ENCODE assay signal across 22 cellular contexts in the genomic region with DNA sequence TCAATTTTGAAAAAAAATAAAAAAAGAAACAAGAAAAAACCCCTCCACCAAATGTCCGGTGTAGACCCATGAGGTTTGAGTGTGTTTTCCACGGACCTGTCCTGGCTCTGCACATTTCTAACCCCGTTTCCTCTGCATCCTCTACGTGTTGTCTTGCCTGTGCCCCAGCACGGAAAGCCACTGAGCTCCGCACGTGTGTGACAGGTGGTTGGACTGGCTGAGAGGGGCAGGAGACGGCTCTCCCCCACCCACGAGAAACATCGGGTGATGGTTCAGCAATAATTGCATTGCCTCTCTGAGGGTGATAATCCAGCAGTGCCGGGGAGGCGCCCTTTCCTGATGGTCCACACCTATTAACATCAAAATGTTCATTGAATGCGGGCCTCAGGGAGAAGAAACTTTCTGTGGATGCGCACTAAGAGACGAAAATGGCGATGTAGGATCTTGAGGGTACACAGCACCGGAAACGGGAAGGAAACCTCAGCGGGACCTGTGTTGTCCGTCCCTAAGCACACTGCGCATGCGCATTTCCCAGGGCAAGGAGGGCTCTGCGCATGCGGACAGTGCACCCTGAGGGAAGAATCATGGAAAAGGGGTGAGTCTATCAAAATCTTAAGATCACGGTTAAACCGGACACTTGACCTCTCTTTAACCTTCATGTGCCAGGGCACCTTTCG.
"Had no signal": no experiment of that assay in that cellular context is flagged by ENCODE, and none has a peak within 500 bp of the region (broad histone marks: within the 10 kb centered on the region; RNA-seq: fewer than 3 reads in every experiment).

No MANE protein-coding gene starts in this region.

- H3K27me3 Mint-ChIP-seq: progenitor cell of endocrine pancreas had no signal

- H3K9me3 Mint-ChIP-seq: stimulated activated naive B cell treated with anti-CD40 and anti-IgM and Interleukin-4, amounts not matched to agents 10 μg/mL and 1 μg/mL and 100 μg/mL, for 72 hours; stimulated activated naive CD8-positive, alpha-beta T cell treated with anti-CD3 and anti-CD28 coated beads, Interleukin-15, Interleukin-2, amounts not matched to agents 100 ng/mL and 50 ng/mL, for 24 hours had no signal

- H3K9me3 ChIP-seq: lower lobe of right lung, pancreas, right lobe of liver, transverse colon, upper lobe of right lung, uterus had no signal

- H3K4me1 ChIP-seq: lower lobe of right lung, pancreas, right lobe of liver, transverse colon, upper lobe of right lung, uterus had no signal

- H3K27ac ChIP-seq: dorsolateral prefrontal cortex, lower lobe of right lung, pancreas, right lobe of liver, transverse colon, upper lobe of right lung, uterus had no signal

- ATAC-seq: left ventricle myocardium superior; lower lobe of right lung; naive thymus-derived CD8-positive, alpha-beta T cell; pancreas; right lobe of liver; stimulated activated naive B cell treated with anti-CD40 and anti-IgM and Interleukin-4, amounts not matched to agents 10 μg/mL and 1 μg/mL and 100 μg/mL, for 72 hours; upper lobe of right lung had no signal

- H3K27ac Mint-ChIP-seq: immature natural killer cell; nephron progenitor cell; progenitor cell of endocrine pancreas; stimulated activated naive B cell treated with anti-CD40 and anti-IgM and Interleukin-4, amounts not matched to agents 10 μg/mL and 1 μg/mL and 100 μg/mL, for 72 hours; stimulated activated naive CD8-positive, alpha-beta T cell treated with anti-CD3 and anti-CD28 coated beads, Interleukin-15, Interleukin-2, amounts not matched to agents 100 ng/mL and 50 ng/mL, for 24 hours had no signal

- H3K36me3 ChIP-seq: lower lobe of right lung, pancreas, right lobe of liver, transverse colon, upper lobe of right lung, uterus had no signal

- H3K36me3 Mint-ChIP-seq: immature natural killer cell; naive thymus-derived CD8-positive, alpha-beta T cell; stimulated activated naive B cell treated with anti-CD40 and anti-IgM and Interleukin-4, amounts not matched to agents 10 μg/mL and 1 μg/mL and 100 μg/mL, for 72 hours had no signal

- FAIRE-seq: pancreas, small intestine had no signal

- DNase-seq: dorsolateral prefrontal cortex; effector CD4-positive, alpha-beta T cell; hypothalamus; immature natural killer cell; islet precursor cell; kidney glomerular epithelial cell; left ventricle myocardium superior; lower lobe of right lung; naive thymus-derived CD8-positive, alpha-beta T cell; nephron progenitor cell; occipital lobe; pancreas; right lobe of liver; small intestine; stimulated activated CD4-positive, alpha-beta T cell treated with anti-CD3 and anti-CD28 coated beads, Interleukin-15, amount 100 ng/mL, for 24 hours; stimulated activated CD4-positive, alpha-beta T cell treated with anti-CD3 and anti-CD28 coated beads, Interleukin-2, amount 100 ng/mL, for 48 hours; stimulated activated naive B cell treated with anti-CD40 and anti-IgM and Interleukin-4, amounts not matched to agents 10 μg/mL and 1 μg/mL and 100 μg/mL, for 72 hours; transverse colon; upper lobe of right lung; uterus had no signal

- H3K4me3 Mint-ChIP-seq: immature natural killer cell; naive thymus-derived CD8-positive, alpha-beta T cell; nephron progenitor cell; stimulated activated naive B cell treated with anti-CD40 and anti-IgM and Interleukin-4, amounts not matched to agents 10 μg/mL and 1 μg/mL and 100 μg/mL, for 72 hours; stimulated activated naive CD8-positive, alpha-beta T cell treated with anti-CD3 and anti-CD28 coated beads, Interleukin-15, Interleukin-2, amounts not matched to agents 100 ng/mL and 50 ng/mL, for 24 hours had no signal

- H3K4me3 ChIP-seq: dorsolateral prefrontal cortex, lower lobe of right lung, pancreas, right lobe of liver, transverse colon, upper lobe of right lung, uterus had no signal

- H3K27me3 ChIP-seq: pancreas, right lobe of liver, transverse colon, upper lobe of right lung, uterus had no signal

- H3K4me1 Mint-ChIP-seq: immature natural killer cell; naive thymus-derived CD8-positive, alpha-beta T cell; stimulated activated naive B cell treated with anti-CD40 and anti-IgM and Interleukin-4, amounts not matched to agents 10 μg/mL and 1 μg/mL and 100 μg/mL, for 72 hours had no signal
